22 cellular contexts compared by ENCODE assay signal in the genomic region with DNA sequence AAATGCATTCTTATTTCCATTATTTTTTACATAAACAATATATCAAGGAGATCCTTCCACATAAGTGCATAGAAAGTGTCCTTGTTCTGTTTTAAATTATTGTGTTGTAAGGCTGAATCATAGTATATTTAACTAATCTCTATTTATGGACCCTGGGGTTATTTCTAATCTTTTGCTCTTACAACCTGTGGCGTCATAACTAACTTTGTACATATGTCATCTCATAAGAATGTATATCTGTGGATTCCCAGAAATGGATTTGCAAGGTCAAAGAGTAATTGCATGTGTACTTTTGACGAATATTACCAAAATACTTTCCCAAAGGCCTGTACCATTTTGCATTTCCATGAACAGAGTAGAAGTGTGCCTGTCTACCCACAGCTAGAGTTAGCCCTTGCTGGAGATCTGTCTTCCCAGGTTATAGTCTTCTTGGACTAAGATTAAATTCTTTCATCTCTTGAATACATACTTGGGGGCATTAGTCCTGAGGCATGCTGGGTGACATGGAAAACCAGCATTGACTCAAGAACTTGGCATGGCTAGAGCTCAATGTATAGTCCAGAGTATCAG. TPM values are rescaled to one million over a fixed set of nuclear protein-coding genes. Genes with fewer than 3 reads are reported as not detected.
DNase-seq lines count a peak whose midpoint lies in the region; ATAC-seq and TF ChIP-seq lines count a peak whose summit lies in the region.
"Had no signal": no experiment of that assay in that cellular context is flagged by ENCODE, and none has a peak within 500 bp of the region (broad histone marks: within the 10 kb centered on the region; RNA-seq: fewer than 3 reads in every experiment).

No MANE protein-coding gene starts in this region.

- no peak overlapping the region for H2AFZ ChIP-seq in osteoblast (ENCODE audit: low read length)

- 84 to 86% methylated on average over 2 of the region's 2 CpGs for WGBS in testis, 2 donors

- no peaks in the 10 kb centered on the region for H3K9me3 Mint-ChIP-seq in naive thymus-derived CD4-positive, alpha-beta T cell
- H3K9me3 Mint-ChIP-seq: activated B cell treated with CpG ODN at 0.5 μM for 24 hours; CD8-positive, alpha-beta memory T cell; central memory CD8-positive, alpha-beta T cell had no signal

- no peak overlapping the region for H3K4me2 ChIP-seq in osteoblast (ENCODE audit: insufficient read depth, low read length)

- H3K4me1 ChIP-seq in adipocyte (ENCODE audit: control insufficient read depth, insufficient read depth, low read length) (peaks cover 26% of the 10 kb centered on the region), osteoblast (ENCODE audit: insufficient read depth, low read length) (peaks cover 12% of the 10 kb centered on the region), testis (no peaks in the 10 kb centered on the region)
- no peaks in the 10 kb centered on the region for H3K4me1 ChIP-seq in naive thymus-derived CD4-positive, alpha-beta T cell (ENCODE audit: control insufficient read depth in 2 of 2, insufficient read depth in 2 of 2, low read length in 2 of 2)
- H3K4me1 ChIP-seq: vagina had no signal

- CTCF ChIA-PET in naive thymus-derived CD4-positive, alpha-beta T cell (lab: Charles Lee) = no interaction called here

- POLR2A ChIA-PET in naive thymus-derived CD4-positive, alpha-beta T cell (lab: Charles Lee) = no interaction called here

- no peaks in the 10 kb centered on the region for H3K9me3 ChIP-seq in adipocyte (ENCODE audit: control insufficient read depth, low read length)
- H3K9me3 ChIP-seq in osteoblast (ENCODE audit: low read depth, low read length) = no peaks in the 10 kb centered on the region
- H3K9me3 ChIP-seq in naive thymus-derived CD4-positive, alpha-beta T cell (ENCODE audit: control insufficient read depth in 2 of 3, low read length in 3 of 3) = no peaks in the 10 kb centered on the region
- H3K9me3 ChIP-seq in testis = no peaks in the 10 kb centered on the region
- H3K9me3 ChIP-seq: vagina had no signal

- no peak overlapping the region for H3K27ac Mint-ChIP-seq in naive thymus-derived CD4-positive, alpha-beta T cell
- H3K27ac Mint-ChIP-seq: activated B cell treated with CpG ODN at 0.5 μM for 24 hours; CD8-positive, alpha-beta memory T cell had no signal

- H3K4me1 Mint-ChIP-seq in naive thymus-derived CD4-positive, alpha-beta T cell = peaks cover 0 to 4% (median 0%) of the 10 kb centered on the region in 7 donors
- H3K4me1 Mint-ChIP-seq: CD8-positive, alpha-beta memory T cell; central memory CD8-positive, alpha-beta T cell had no signal

- no peak overlapping the region for H3K4me3 Mint-ChIP-seq in naive thymus-derived CD4-positive, alpha-beta T cell
- H3K4me3 Mint-ChIP-seq: activated B cell treated with CpG ODN at 0.5 μM for 24 hours; CD8-positive, alpha-beta memory T cell; central memory CD8-positive, alpha-beta T cell had no signal

- H3K79me2 ChIP-seq in osteoblast (ENCODE audit: insufficient read depth, low read length) = no peaks in the 10 kb centered on the region

- no peak for TF ChIP-seq CTCF in osteoblast (IDR thresholded peaks at IDR 0.05; ENCODE audit: extremely low read depth, low read depth, low read length)
- no peak for TF ChIP-seq CTCF in testis (IDR thresholded peaks at IDR 0.05)

- peaks cover 0 to 33% (median 20%) of the 10 kb centered on the region in 5 donors for H3K36me3 Mint-ChIP-seq in naive thymus-derived CD4-positive, alpha-beta T cell

- no peaks in the 10 kb centered on the region for H4K20me1 ChIP-seq in osteoblast (ENCODE audit: insufficient read depth, low read length)

- H3K27ac ChIP-seq in osteoblast (ENCODE audit: low read depth, low read length) (peak overlapping the region; percentile 43), testis (no peak overlapping the region)
- H3K27ac ChIP-seq in naive thymus-derived CD4-positive, alpha-beta T cell (ENCODE audit: low read depth, low read length) = no peak overlapping the region
- H3K27ac ChIP-seq: vagina had no signal

- intact Hi-C loops in naive thymus-derived CD4-positive, alpha-beta T cell (cut with micrococcal nuclease) = loop anchor here in 1 of 2 donors (10.0 kb wide), 1 partner anchor 928 kb away; no protein-coding TSS in a partner anchor
- intact Hi-C loops in testis (cut with DNase I; ENCODE audit: low total_unique reads) = no loop called here

- peak; percentile 76 for DNase-seq in EH (ENCODE audit: low read depth)
- DNase-seq in adipocyte (ENCODE audit: low read depth) = peak; percentile 77
- DNase-seq in fibroblast of gingiva (ENCODE audit: low read depth) = peak; percentile 83
- no peak for DNase-seq in osteoblast (ENCODE audit: insufficient read length, low spot score, missing footprints)
- DNase-seq in naive thymus-derived CD4-positive, alpha-beta T cell = no peak
- DNase-seq in testis = no peak
- DNase-seq: activated B cell treated with CpG ODN at 0.5 μM for 24 hours; activated CD4-positive, alpha-beta T cell treated with anti-CD3 and anti-CD28 coated beads, Interleukin-2, amount 50 U/mL, for 48 hours; activated T-cell treated with anti-CD3 and anti-CD28 coated beads for 4 hours; amygdala; CD8-positive, alpha-beta memory T cell; NCI-H1105 treated with DMSO at 0.1 percent for 48 hours; NCI-H2081 treated with DMSO at 0.1 percent for 48 hours; NCI-H524; RPMI8226; substantia nigra had no signal

- H3K27me3 Mint-ChIP-seq in naive thymus-derived CD4-positive, alpha-beta T cell = peaks cover 0 to 35% (median 0%) of the 10 kb centered on the region in 5 donors

- TF ChIP-seq POLR2A in testis (IDR thresholded peaks at IDR 0.05) = no peak

- ATAC-seq in GM21723 (IDR thresholded peaks at IDR 0.05; ENCODE audit: unreplicated experiment) (no peak), GM18873 (IDR thresholded peaks at IDR 0.05; ENCODE audit: low FRiP score, unreplicated experiment) (no peak)
- no peak for ATAC-seq in naive thymus-derived CD4-positive, alpha-beta T cell
- ATAC-seq: SK-N-SH treated with all-trans-retinoic acid at 6 μM for 48 hours had no signal

- H3K36me3 ChIP-seq in adipocyte (ENCODE audit: control insufficient read depth, insufficient read depth, low read length, severe bottlenecking) (no peaks in the 10 kb centered on the region), osteoblast (ENCODE audit: insufficient read depth, low read length) (no peaks in the 10 kb centered on the region), testis (ENCODE audit: low read depth, missing control alignments) (no peaks in the 10 kb centered on the region)
- H3K36me3 ChIP-seq in naive thymus-derived CD4-positive, alpha-beta T cell (ENCODE audit: control insufficient read depth in 2 of 3, insufficient read depth in 3 of 3, low read length in 3 of 3) = no peaks in the 10 kb centered on the region
- H3K36me3 ChIP-seq: vagina had no signal

- H3K9ac ChIP-seq in adipocyte (ENCODE audit: low read length) = no peak overlapping the region

- H3K27me3 ChIP-seq in adipocyte (replicated peaks; ENCODE audit: control insufficient read depth, insufficient read depth, low read length) (no peaks in the 10 kb centered on the region), osteoblast (ENCODE audit: insufficient read depth, low read length) (peaks cover 9% of the 10 kb centered on the region), testis (no peaks in the 10 kb centered on the region)
- H3K27me3 ChIP-seq in naive thymus-derived CD4-positive, alpha-beta T cell (ENCODE audit: control insufficient read depth in 2 of 2, insufficient read depth in 2 of 2, low read length in 2 of 2) = no peaks in the 10 kb centered on the region
- H3K27me3 ChIP-seq: vagina had no signal

- no peak overlapping the region for H3K4me3 ChIP-seq in adipocyte (ENCODE audit: low read length)
- no peak overlapping the region for H3K4me3 ChIP-seq in osteoblast (ENCODE audit: insufficient read depth, low read length)
- H3K4me3 ChIP-seq in naive thymus-derived CD4-positive, alpha-beta T cell (ENCODE audit: low read length) = no peak overlapping the region
- no peak overlapping the region for H3K4me3 ChIP-seq in testis
- H3K4me3 ChIP-seq: vagina had no signal

RNA-seq across cellular contexts. Expression of a gene that starts 42.8 kb away (rescaled TPM):
- total RNA-seq in osteoblast (7.2 and 7.7 TPM in 2 replicates), testis (10 to 100 TPM; 13.3 to 14.3 TPM)
- 10 to 100 TPM in 3 of 5 experiments, 1 to 10 TPM in 2; 5.7 to 23.6 (median 11.0) TPM for total RNA-seq in naive thymus-derived CD4-positive, alpha-beta T cell
- 1 to 10 TPM; 6.9 to 8.6 TPM for polyA plus RNA-seq in naive thymus-derived CD4-positive, alpha-beta T cell
- polyA plus RNA-seq in testis (ENCODE audit: insufficient read depth, low read depth, low replicate concordance) = 9.1 TPM

RNA-seq across cellular contexts. Expression of a gene that starts 48.7 kb away (rescaled TPM):
- total RNA-seq in osteoblast (under 0.01 and 0.29 TPM in 2 replicates), testis (10 to 100 TPM; 11.7 to 14.0 TPM)
- total RNA-seq in naive thymus-derived CD4-positive, alpha-beta T cell = under 1 TPM in 1 of 5 experiments, not detected in 4; 0.39 TPM
- not detected for polyA plus RNA-seq in naive thymus-derived CD4-positive, alpha-beta T cell
- 21.4 TPM for polyA plus RNA-seq in testis (ENCODE audit: insufficient read depth, low read depth, low replicate concordance)
- total RNA-seq: activated B cell treated with CpG ODN at 0.5 μM for 24 hours; CD8-positive, alpha-beta memory T cell; H4 had no signal

Comparison
In these comparisons a context has a peak if more than half of its experiments do, and no peak if none do; other contexts are left out.
1. DNase-seq: peak in EH (single experiment), adipocyte (single experiment) and fibroblast of gingiva (single experiment); none in osteoblast (single experiment), naive thymus-derived CD4-positive, alpha-beta T cell (0 of 9) and testis (single experiment).